8 cellular contexts compared by ENCODE assay signal in the genomic region with DNA sequence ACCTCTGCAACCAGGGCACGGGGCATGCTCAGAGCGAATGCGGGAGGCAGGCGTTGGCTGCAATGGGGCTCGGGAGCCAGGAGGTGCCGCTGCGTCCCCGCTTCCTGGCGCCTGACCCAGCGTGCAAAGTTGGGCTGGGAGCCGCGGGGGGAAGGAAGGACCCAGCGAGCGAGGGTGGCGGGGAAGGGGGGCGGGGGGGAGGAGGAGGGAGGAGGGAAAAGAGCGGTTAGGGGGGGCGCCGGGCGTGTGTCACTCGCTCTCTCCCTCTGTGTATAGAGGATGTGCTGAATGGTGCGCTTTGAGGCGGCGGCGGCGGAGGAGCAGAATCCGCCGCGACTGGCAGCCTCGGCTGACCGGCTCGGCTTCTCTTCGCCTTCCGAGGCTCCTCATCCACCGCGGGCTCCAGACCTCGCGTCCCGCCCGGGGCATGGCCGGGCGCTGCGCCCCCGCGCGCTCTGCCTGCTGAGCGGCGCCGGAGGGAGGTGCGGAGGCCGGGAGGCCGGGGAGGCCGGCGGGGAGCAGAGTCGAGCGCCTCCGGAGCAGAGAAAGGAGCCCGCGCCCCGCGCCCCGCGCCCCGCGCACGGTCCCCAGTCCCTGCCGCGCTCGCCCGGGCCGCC. TPM values are rescaled to one million over a fixed set of nuclear protein-coding genes. Genes with fewer than 3 reads are reported as not detected.
DNase-seq lines count a peak whose midpoint lies in the region; ATAC-seq and TF ChIP-seq lines count a peak whose summit lies in the region.

A gene (plus strand): TSS at position 252 of the 617 bp plus-strand sequence. CDS start 386 bp downstream, outside the sequence.

- H3K9ac ChIP-seq in HUES48 (ENCODE audit: low read depth, low read length) (peak within 1 kb of the TSS; percentile 40; the same call in 1 of the 2 replicates), muscle layer of colon (ENCODE audit: low read length) (peak within 1 kb of the TSS; percentile 59)

- TF ChIP-seq CTCF in OCI-LY7 (conservative IDR thresholded peaks at IDR 0.05; ENCODE audit: low read length) = peak; percentile 78; the same call in 1 of the 2 replicates
- TF ChIP-seq CTCF in esophagus squamous epithelium (IDR thresholded peaks at IDR 0.05) = peak; percentile 66 to 82 (median 76)

- H3K4me3 Mint-ChIP-seq in CD4-positive, alpha-beta memory T cell = peak within 1 kb of the TSS; percentile 84 to 92 (median 88)
- peak within 1 kb of the TSS; percentile 83 for H3K4me3 Mint-ChIP-seq in activated T-cell treated with anti-CD3 and anti-CD28 coated beads, Interleukin-2, amount 50 U/mL, for 72 hours

- peak within 1 kb of the TSS; percentile 97 for H3K4me2 ChIP-seq in OCI-LY7 (ENCODE audit: low read length)

- DNase-seq in CD4-positive, alpha-beta memory T cell = peak; percentile 79 to 84 (median 80)
- peak; percentile 91 for DNase-seq in OCI-LY7 (ENCODE audit: low spot score)
- DNase-seq in activated T-cell treated with anti-CD3 and anti-CD28 coated beads, Interleukin-2, amount 50 U/mL, for 72 hours = peak; percentile 83
- peak; percentile 10 for DNase-seq in esophagus squamous epithelium (lab: John Stamatoyannopoulos, UW)
- peak; percentile 50 to 61 for DNase-seq in stimulated activated CD8-positive, alpha-beta memory T cell treated with anti-CD3 and anti-CD28 coated beads, Interleukin-7, amount 100 ng/mL, for 1 hour (ENCODE audit: low read depth in 2 of 2)

- intact Hi-C loops in CD4-positive, alpha-beta memory T cell (cut with micrococcal nuclease) = loop anchor here (1.0 to 2.0 kb wide), 6 partner anchors 21 to 591 kb away; a partner anchor contains a TSS
- intact Hi-C loops in OCI-LY7 (cut with micrococcal nuclease; ENCODE audit: unreplicated experiment) (loop anchor here (1.0 to 5.0 kb wide), 7 partner anchors 175 to 589 kb away; no protein-coding TSS in a partner anchor), esophagus squamous epithelium (cut with DNase I) (loop anchor here (10.0 kb wide), 2 partner anchors 253 to 583 kb away; no protein-coding TSS in a partner anchor)

- no peaks in the 10 kb centered on the region for H3K9me2 ChIP-seq in OCI-LY7 (ENCODE audit: insufficient read depth, low read length)

- no peak within 1 kb of the TSS for H3K27ac ChIP-seq in CD4-positive, alpha-beta memory T cell (ENCODE audit: low read depth, low read length)
- H3K27ac ChIP-seq in HUES48 (ENCODE audit: low read depth, low read length) = no peak within 1 kb of the TSS
- peak within 1 kb of the TSS; percentile 45 for H3K27ac ChIP-seq in OCI-LY7 (ENCODE audit: low read depth, low read length, poor library complexity, severe bottlenecking)
- H3K27ac ChIP-seq in esophagus squamous epithelium = peak within 1 kb of the TSS; percentile 74 to 92 (median 82)
- H3K27ac ChIP-seq in muscle layer of colon (ENCODE audit: low read depth, low read length) = peak within 1 kb of the TSS; percentile 89

- peak; percentile 72 for ATAC-seq in GM21360 (IDR thresholded peaks at IDR 0.05; ENCODE audit: unreplicated experiment)
- peak; percentile 89 for ATAC-seq in activated T-cell treated with anti-CD3 and anti-CD28 coated beads, Interleukin-2, amount 50 U/mL, for 72 hours (replicated peaks in 1 of 2)

- WGBS in esophagus squamous epithelium, 2 donors = 2% methylated on average over 11 to 21 of the region's 71 CpGs

- H3K27me3 Mint-ChIP-seq in CD4-positive, alpha-beta memory T cell = peaks cover 7 to 14% of the 10 kb centered on the region in 2 donors
- H3K27me3 Mint-ChIP-seq in activated T-cell treated with anti-CD3 and anti-CD28 coated beads, Interleukin-2, amount 50 U/mL, for 72 hours (ENCODE audit: low read depth) = peaks cover 46% of the 10 kb centered on the region

- H3K4me3 ChIP-seq in CD4-positive, alpha-beta memory T cell (ENCODE audit: low read length in 2 of 2) = peak within 1 kb of the TSS in 1 of 2 donors; percentile 27
- H3K4me3 ChIP-seq in HUES48 (ENCODE audit: low read depth, low read length) = peak within 1 kb of the TSS; percentile 73
- peak within 1 kb of the TSS; percentile 76 for H3K4me3 ChIP-seq in OCI-LY7 (ENCODE audit: low read depth, low read length, poor library complexity, severe bottlenecking)
- H3K4me3 ChIP-seq in esophagus squamous epithelium = peak within 1 kb of the TSS; percentile 53 to 85 (median 68)
- peak within 1 kb of the TSS; percentile 88 to 90 for H3K4me3 ChIP-seq in muscle layer of colon (ENCODE audit: low read depth in 1 of 2, low read length in 2 of 2)

- H3K36me3 ChIP-seq in CD4-positive, alpha-beta memory T cell (ENCODE audit: insufficient read depth, low read length) = no peaks in the 10 kb centered on the region
- H3K36me3 ChIP-seq in HUES48 (ENCODE audit: control insufficient read depth, insufficient read depth, low read length) (no peaks in the 10 kb centered on the region), OCI-LY7 (ENCODE audit: insufficient read depth, low read length) (no peaks in the 10 kb centered on the region), esophagus squamous epithelium (no peaks in the 10 kb centered on the region), muscle layer of colon (ENCODE audit: insufficient read depth, low read length) (no peaks in the 10 kb centered on the region)

- H3K9me3 Mint-ChIP-seq in CD4-positive, alpha-beta memory T cell = no peaks in the 10 kb centered on the region
- no peaks in the 10 kb centered on the region for H3K9me3 Mint-ChIP-seq in activated T-cell treated with anti-CD3 and anti-CD28 coated beads, Interleukin-2, amount 50 U/mL, for 72 hours

- BruUV-seq in OCI-LY7 (replicated peaks; lab: Mats Ljungman, UMichigan) = no TSS peak

- H3K79me2 ChIP-seq in OCI-LY7 (ENCODE audit: insufficient read depth, low read depth, low read length) = peaks cover 31% of the 10 kb centered on the region; the same call in 1 of the 2 replicates

- POLR2A ChIA-PET in CD4-positive, alpha-beta memory T cell (lab: Charles Lee; ENCODE audit: partially characterized antibody) = interaction anchor here (0.7 to 0.9 kb wide), 2 partner anchors 9 to 112 kb away, joined by 3 to 4 read pairs; no protein-coding TSS in a partner anchor
- POLR2A ChIA-PET in OCI-LY7 (lab: Charles Lee) = interaction anchor here (0.7 to 0.8 kb wide), 2 partner anchors 31 to 88 kb away, joined by 3 read pairs; no protein-coding TSS in a partner anchor

- peaks cover 13 to 37% (median 25%) of the 10 kb centered on the region in 4 donors for H3K4me1 Mint-ChIP-seq in CD4-positive, alpha-beta memory T cell
- H3K4me1 Mint-ChIP-seq in activated T-cell treated with anti-CD3 and anti-CD28 coated beads, Interleukin-2, amount 50 U/mL, for 72 hours (ENCODE audit: low read depth) = peaks cover 26% of the 10 kb centered on the region

- peaks cover 0 to 3% of the 10 kb centered on the region in 2 donors for H3K36me3 Mint-ChIP-seq in CD4-positive, alpha-beta memory T cell
- H3K36me3 Mint-ChIP-seq in activated T-cell treated with anti-CD3 and anti-CD28 coated beads, Interleukin-2, amount 50 U/mL, for 72 hours (ENCODE audit: insufficient read depth in 2 of 2) = no peaks in the 10 kb centered on the region

- H3K9me3 ChIP-seq in CD4-positive, alpha-beta memory T cell (ENCODE audit: control insufficient read depth in 1 of 2, low read length in 2 of 2) = no peaks in the 10 kb centered on the region
- H3K9me3 ChIP-seq in HUES48 (ENCODE audit: control insufficient read depth, insufficient read depth, low read length) = no peaks in the 10 kb centered on the region
- H3K9me3 ChIP-seq in OCI-LY7 (ENCODE audit: low read length) = no peaks in the 10 kb centered on the region
- H3K9me3 ChIP-seq in esophagus squamous epithelium = no peaks in the 10 kb centered on the region
- H3K9me3 ChIP-seq in muscle layer of colon (ENCODE audit: low read length) = no peaks in the 10 kb centered on the region

- TF ChIP-seq POLR2A in esophagus squamous epithelium (IDR thresholded peaks at IDR 0.05) = peak in 1 of 4 donors; percentile 9

- no peaks in the 10 kb centered on the region for H3K27me3 ChIP-seq in CD4-positive, alpha-beta memory T cell (ENCODE audit: insufficient read depth, low read length)
- H3K27me3 ChIP-seq in HUES48 (ENCODE audit: control insufficient read depth, insufficient read depth, low read length) = peaks cover 38% of the 10 kb centered on the region
- peaks cover 0 to 50% (median 0%) of the 10 kb centered on the region in 4 donors for H3K27me3 ChIP-seq in esophagus squamous epithelium
- H3K27me3 ChIP-seq in muscle layer of colon (ENCODE audit: control insufficient read depth in 1 of 2, insufficient read depth in 2 of 2, low read length in 2 of 2) = no peaks in the 10 kb centered on the region

- no peaks in the 10 kb centered on the region for H4K20me1 ChIP-seq in OCI-LY7 (ENCODE audit: insufficient read depth, low read length)

- H3K27ac Mint-ChIP-seq in CD4-positive, alpha-beta memory T cell = peak within 1 kb of the TSS in 6 of 7 donors; percentile 62 to 77 (median 65)
- H3K27ac Mint-ChIP-seq in activated T-cell treated with anti-CD3 and anti-CD28 coated beads, Interleukin-2, amount 50 U/mL, for 72 hours = no peak within 1 kb of the TSS

- H3K4me1 ChIP-seq in CD4-positive, alpha-beta memory T cell (ENCODE audit: insufficient read depth, low read length) = peaks cover 19% of the 10 kb centered on the region
- H3K4me1 ChIP-seq in HUES48 (ENCODE audit: control insufficient read depth, insufficient read depth, low read length) (peaks cover 26% of the 10 kb centered on the region), OCI-LY7 (ENCODE audit: insufficient read depth, low read length, poor library complexity, severe bottlenecking) (peaks cover 29% of the 10 kb centered on the region), esophagus squamous epithelium (peaks cover 0 to 38% (median 4%) of the 10 kb centered on the region in 3 donors), muscle layer of colon (ENCODE audit: insufficient read depth, low read length) (peaks cover 44% of the 10 kb centered on the region)

- peak within 1 kb of the TSS; percentile 99 for H2AFZ ChIP-seq in OCI-LY7 (ENCODE audit: low read length)

- CTCF ChIA-PET in CD4-positive, alpha-beta memory T cell (lab: Charles Lee; ENCODE audit: partially characterized antibody) = interaction anchor here (0.7 to 3.3 kb wide), 9 partner anchors 9 to 590 kb away, joined by 3 to 30 read pairs (median 5); no protein-coding TSS in a partner anchor
- CTCF ChIA-PET in OCI-LY7 (lab: Charles Lee; ENCODE audit: unreplicated experiment) = no interaction called here

RNA-seq across cellular contexts. Expression of the gene that starts here (rescaled TPM):
- 1 to 10 TPM; 9.5 to 9.6 TPM for total RNA-seq in CD4-positive, alpha-beta memory T cell
- 1 to 10 TPM; 5.5 to 6.9 TPM for polyA plus RNA-seq in CD4-positive, alpha-beta memory T cell
- 25.0 and 30.5 TPM in 2 replicates for total RNA-seq in OCI-LY7 (2014; rRNA removed; shearing (Covaris generic))
- total RNA-seq in OCI-LY7 (2022) (14.6 and 17.0 TPM in 2 replicates), esophagus squamous epithelium (10 to 100 TPM in 1 of 4 donors, 1 to 10 TPM in 3; 1.9 to 20.4 (median 5.0) TPM)
- 1 to 10 TPM; 3.2 to 3.4 TPM for total RNA-seq in activated T-cell treated with anti-CD3 and anti-CD28 coated beads, Interleukin-2, amount 50 U/mL, for 72 hours

Comparison
In these comparisons a context has a peak if more than half of its experiments do, and no peak if none do; other contexts are left out.
1. DNase-seq: peak in every context shown above with its lines; median percentile 91 in OCI-LY7; 83 in activated T-cell treated with anti-CD3 and anti-CD28 coated beads, Interleukin-2, amount 50 U/mL, for 72 hours; 80 in CD4-positive, alpha-beta memory T cell; 56 in stimulated activated CD8-positive, alpha-beta memory T cell treated with anti-CD3 and anti-CD28 coated beads, Interleukin-7, amount 100 ng/mL, for 1 hour; 10 in esophagus squamous epithelium.
2. H3K27ac ChIP-seq: peak in OCI-LY7 (single experiment), esophagus squamous epithelium (4 of 4) and muscle layer of colon (single experiment); none in CD4-positive, alpha-beta memory T cell (single experiment) and HUES48 (single experiment).